26 cellular contexts compared by ENCODE assay signal in the genomic region with DNA sequence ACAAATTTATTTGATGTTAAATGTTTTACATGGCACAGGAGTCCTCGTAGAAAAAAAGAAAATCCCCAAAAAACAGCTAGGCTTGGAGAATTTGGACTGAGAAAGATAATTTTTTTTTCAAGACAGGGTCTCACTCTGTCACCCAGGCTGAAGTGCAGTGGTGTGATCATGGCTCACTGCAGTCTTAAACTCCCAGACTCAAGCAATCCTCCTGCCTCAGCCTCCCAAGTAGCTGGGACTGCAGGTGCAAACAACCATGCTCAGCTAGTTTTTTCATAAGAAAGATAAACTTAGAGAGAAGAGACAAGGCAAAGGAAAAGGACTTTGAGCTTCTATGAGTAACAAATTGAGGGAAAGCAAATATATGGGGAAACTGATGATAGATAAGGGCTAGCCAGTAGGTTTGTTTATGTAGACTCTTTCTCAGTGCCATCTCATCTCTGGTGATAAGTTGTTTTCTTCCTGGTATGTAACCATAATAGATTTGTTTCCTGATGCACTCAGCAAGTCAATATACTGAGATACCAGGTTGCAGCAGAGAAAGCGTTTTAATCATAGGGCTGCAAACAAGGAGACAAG.
"Had no signal": no experiment of that assay in that cellular context is flagged by ENCODE, and none has a peak within 500 bp of the region (broad histone marks: within the 10 kb centered on the region; RNA-seq: fewer than 3 reads in every experiment).

No MANE protein-coding gene starts in this region.

- DNase-seq: activated B cell treated with CpG ODN at 0.5 μM for 24 hours; activated gamma-delta T cell treated with Interleukin-2 at 50 U/mL for 16 hours; activated naive CD4-positive, alpha-beta T cell treated with anti-CD3 and anti-CD28 coated beads, Interleukin-2, amount 50 U/mL, for 16 hours; activated T-cell treated with anti-CD3 and anti-CD28 coated beads for 4 hours; amygdala; caudate nucleus; foreskin keratinocyte; heart left ventricle; kidney glomerular epithelial cell; lower lobe of right lung; mesenchymal stem cell; natural killer cell; occipital lobe; psoas muscle; stimulated activated CD4-positive, alpha-beta T cell treated with anti-CD3 and anti-CD28 coated beads, Interleukin-1b, Interleukin-23, amount 100 ng/mL, for 48 hours; stimulated activated CD4-positive, alpha-beta T cell treated with anti-CD3 and anti-CD28 coated beads, Interleukin-4, amount 100 ng/mL, for 4 hours; stimulated activated CD8-positive, alpha-beta memory T cell treated with anti-CD3 and anti-CD28 coated beads, Interleukin-4, amount 100 ng/mL, for 48 hours; stimulated activated naive CD8-positive, alpha-beta T cell treated with anti-CD3 and anti-CD28 coated beads, Interleukin-15, amount 100 ng/mL, for 72 hours; substantia nigra had no signal

- H3K9me3 ChIP-seq: esophagus muscularis mucosa, heart left ventricle, lower lobe of right lung, psoas muscle, vagina had no signal

- H3K36me3 ChIP-seq: esophagus muscularis mucosa, heart left ventricle, lower lobe of right lung, neural progenitor cell, vagina had no signal

- H3K4me1 ChIP-seq: esophagus muscularis mucosa, foreskin keratinocyte, heart left ventricle, lower lobe of right lung, neural progenitor cell, parathyroid adenoma, psoas muscle, vagina had no signal

- H3K27ac ChIP-seq: esophagus muscularis mucosa, foreskin keratinocyte, heart left ventricle, lower lobe of right lung, neural progenitor cell, parathyroid adenoma, psoas muscle, vagina had no signal

- ATAC-seq: foreskin keratinocyte; left lobe of liver; lower lobe of right lung; psoas muscle; stimulated activated memory B cell treated with anti-CD40 and anti-IgM and Interleukin-4, amounts not matched to agents 10 μg/mL and 1 μg/mL and 100 μg/mL, for 72 hours; stimulated activated naive CD8-positive, alpha-beta T cell treated with anti-CD3 and anti-CD28 coated beads, Interleukin-15, amount 100 ng/mL, for 72 hours had no signal

- H3K4me3 ChIP-seq: esophagus muscularis mucosa, heart left ventricle, lower lobe of right lung, neural progenitor cell, psoas muscle, smooth muscle cell, vagina had no signal

- H3K27me3 ChIP-seq: foreskin keratinocyte, heart left ventricle, neural progenitor cell, vagina had no signal
